In genomic region chr12:64624035-64624434, GRCh38 we compare ENCODE assay signal across 12 cellular contexts. TPM values are rescaled to one million over a fixed set of nuclear protein-coding genes. Genes with fewer than 3 reads are reported as not detected.
DNase-seq lines count a peak whose midpoint lies in the region; ATAC-seq and TF ChIP-seq lines count a peak whose summit lies in the region.
"Had no signal": no experiment of that assay in that cellular context is flagged by ENCODE, and none has a peak within 500 bp of the region (broad histone marks: within the 10 kb centered on the region; RNA-seq: fewer than 3 reads in every experiment).

No MANE protein-coding gene starts in this region.

- DNase-seq in Calu3: no peak
- no peak for DNase-seq in LNCaP clone FGC (ENCODE audit: low read depth)
- DNase-seq in endothelial cell (ENCODE audit: low spot score): no peak
- no peak for DNase-seq in NCI-H1436 treated with DMSO at 0.1 percent for 48 hours (lab: John Stamatoyannopoulos, UW)
- no peak for DNase-seq in effector CD4-positive, alpha-beta T cell
- DNase-seq in GM10248 (ENCODE audit: extremely low spot score): no peak
- DNase-seq: activated CD4-positive, alpha-beta T cell treated with anti-CD3 and anti-CD28 coated beads, Interleukin-2, amount 10 ng/mL, durations not matched to agents 24 days and 14 days; foreskin melanocyte; NCI-H1436; Peyer's patch; retina had no signal

- H3K27me3 Mint-ChIP-seq in Calu3 (ENCODE audit: unreplicated experiment): no peaks in the 10 kb centered on the region
- H3K27me3 Mint-ChIP-seq in endothelial cell (ENCODE audit: unreplicated experiment): no peaks in the 10 kb centered on the region
- H3K27me3 Mint-ChIP-seq in stimulated activated memory B cell treated with anti-CD40 and anti-IgM and Interleukin-4, amounts not matched to agents 10 μg/mL and 1 μg/mL and 100 μg/mL, for 72 hours: no peaks in the 10 kb centered on the region
- H3K27me3 Mint-ChIP-seq: activated CD4-positive, alpha-beta T cell treated with anti-CD3 and anti-CD28 coated beads, Interleukin-2, amount 10 ng/mL, durations not matched to agents 24 days and 14 days had no signal

- POLR2A ChIA-PET in GM10248 (lab: Yijun Ruan, JAX): no interaction called here

- ATAC-seq in stimulated activated memory B cell treated with anti-CD40 and anti-IgM and Interleukin-4, amounts not matched to agents 10 μg/mL and 1 μg/mL and 100 μg/mL, for 72 hours: no peak

- intact Hi-C loops in Calu3 (cut with micrococcal nuclease; ENCODE audit: unreplicated experiment): loop anchor here (1.0 to 2.0 kb wide), 2 partner anchors 13 to 15 kb away; partner anchors contain the start of gene RASSF3

- CTCF ChIA-PET in Calu3 (lab: Charles Lee): interaction anchor here (0.8 to 1.5 kb wide), 2 partner anchors 40 to 74 kb away, joined by 3 to 6 read pairs; no protein-coding TSS in a partner anchor
- CTCF ChIA-PET in GM10248 (lab: Yijun Ruan, JAX): interaction anchor here (2.3 kb wide), 1 partner anchor 10 kb away, joined by 6 read pairs; no protein-coding TSS in a partner anchor

- H3K4me1 Mint-ChIP-seq in Calu3 (ENCODE audit: low read depth, unreplicated experiment): peaks cover 60% of the 10 kb centered on the region
- H3K4me1 Mint-ChIP-seq in endothelial cell (ENCODE audit: unreplicated experiment): peaks cover 35% of the 10 kb centered on the region
- H3K4me1 Mint-ChIP-seq in stimulated activated memory B cell treated with anti-CD40 and anti-IgM and Interleukin-4, amounts not matched to agents 10 μg/mL and 1 μg/mL and 100 μg/mL, for 72 hours: peaks cover 69% of the 10 kb centered on the region

- BruUV-seq in Calu3 (replicated peaks; lab: Mats Ljungman, UMichigan): no TSS peak

- peak overlapping the region; percentile 90 for H3K27ac Mint-ChIP-seq in Calu3 (ENCODE audit: unreplicated experiment)
- H3K27ac Mint-ChIP-seq in endothelial cell (ENCODE audit: unreplicated experiment): peak overlapping the region; percentile 75
- H3K27ac Mint-ChIP-seq in stimulated activated memory B cell treated with anti-CD40 and anti-IgM and Interleukin-4, amounts not matched to agents 10 μg/mL and 1 μg/mL and 100 μg/mL, for 72 hours: peak overlapping the region; percentile 91
- H3K27ac Mint-ChIP-seq: activated CD4-positive, alpha-beta T cell treated with anti-CD3 and anti-CD28 coated beads, Interleukin-2, amount 10 ng/mL, durations not matched to agents 24 days and 14 days had no signal

- peak overlapping the region; percentile 50; the same call in 1 of the 2 replicates for H3K4me3 ChIP-seq in LNCaP clone FGC (ENCODE audit: low read depth, low read length)
- H3K4me3 ChIP-seq: Peyer's patch had no signal

- H3K36me3 Mint-ChIP-seq in Calu3 (ENCODE audit: insufficient read depth, unreplicated experiment) (peaks cover 70% of the 10 kb centered on the region), endothelial cell (ENCODE audit: low read depth, unreplicated experiment) (peaks cover 4% of the 10 kb centered on the region)
- peaks cover 13% of the 10 kb centered on the region for H3K36me3 Mint-ChIP-seq in stimulated activated memory B cell treated with anti-CD40 and anti-IgM and Interleukin-4, amounts not matched to agents 10 μg/mL and 1 μg/mL and 100 μg/mL, for 72 hours

- H3K9me3 Mint-ChIP-seq in Calu3 (ENCODE audit: low read depth, unreplicated experiment) (no peaks in the 10 kb centered on the region), endothelial cell (ENCODE audit: unreplicated experiment) (no peaks in the 10 kb centered on the region)
- no peaks in the 10 kb centered on the region for H3K9me3 Mint-ChIP-seq in stimulated activated memory B cell treated with anti-CD40 and anti-IgM and Interleukin-4, amounts not matched to agents 10 μg/mL and 1 μg/mL and 100 μg/mL, for 72 hours
- H3K9me3 Mint-ChIP-seq: activated CD4-positive, alpha-beta T cell treated with anti-CD3 and anti-CD28 coated beads, Interleukin-2, amount 10 ng/mL, durations not matched to agents 24 days and 14 days had no signal

- no peak for TF ChIP-seq CTCF in Calu3 (IDR thresholded peaks at IDR 0.05; ENCODE audit: unreplicated experiment)
- no peak for TF ChIP-seq CTCF in LNCaP clone FGC (IDR thresholded peaks at IDR 0.05; ENCODE audit: control insufficient read depth, extremely low read depth, insufficient read depth)
- TF ChIP-seq CTCF in endothelial cell (IDR thresholded peaks at IDR 0.05; ENCODE audit: unreplicated experiment): no peak
- TF ChIP-seq CTCF in GM10248 (IDR thresholded peaks at IDR 0.05; ENCODE audit: control extremely low read depth, extremely low read depth, low read depth, missing control alignments): no peak

- H3K4me3 Mint-ChIP-seq in Calu3 (ENCODE audit: low read depth, unreplicated experiment) (no peak overlapping the region), endothelial cell (ENCODE audit: unreplicated experiment) (no peak overlapping the region)
- no peak overlapping the region for H3K4me3 Mint-ChIP-seq in stimulated activated memory B cell treated with anti-CD40 and anti-IgM and Interleukin-4, amounts not matched to agents 10 μg/mL and 1 μg/mL and 100 μg/mL, for 72 hours

RNA-seq across cellular contexts. Expression of gene RASSF3, which starts 13.7 kb away (rescaled TPM):
- total RNA-seq in Calu3 (2022): 162 and 179 TPM in 2 replicates
- total RNA-seq in endothelial cell (ENCODE audit: unreplicated experiment): 43.5 TPM
